In genomic region chr1:150066328-150066727, GRCh38 we compare ENCODE assay signal across 8 cellular contexts. TPM values are rescaled to one million over a fixed set of nuclear protein-coding genes. Genes with fewer than 3 reads are reported as not detected.
A peak's percentile ranks its signal among the peaks of the same experiment; 100 is the strongest.
DNase-seq lines count a peak whose midpoint lies in the region; ATAC-seq and TF ChIP-seq lines count a peak whose summit lies in the region.

No MANE protein-coding gene starts in this region.

- H3K9me3 Mint-ChIP-seq in activated CD4-positive, alpha-beta T cell treated with anti-CD3 and anti-CD28 coated beads, Interleukin-2, amount 10 ng/mL, durations not matched to agents 7 days and 5 days: no peaks in the 10 kb centered on the region

- H3K4me3 Mint-ChIP-seq in activated CD4-positive, alpha-beta T cell treated with anti-CD3 and anti-CD28 coated beads, Interleukin-2, amount 10 ng/mL, durations not matched to agents 7 days and 5 days: peak overlapping the region; percentile 95

- H3K9ac ChIP-seq in adipocyte (ENCODE audit: low read length): peak overlapping the region; percentile 95

- H3K27ac Mint-ChIP-seq in activated CD4-positive, alpha-beta T cell treated with anti-CD3 and anti-CD28 coated beads, Interleukin-2, amount 10 ng/mL, durations not matched to agents 7 days and 5 days: peak overlapping the region; percentile 95

- H3K4me3 ChIP-seq in adipocyte (ENCODE audit: low read length): peak overlapping the region; percentile 95
- H3K4me3 ChIP-seq in kidney epithelial cell (ENCODE audit: low read depth, low read length): peak overlapping the region; percentile 61
- H3K4me3 ChIP-seq in thoracic aorta: peak overlapping the region; percentile 83

- peaks cover 33% of the 10 kb centered on the region for H3K4me1 ChIP-seq in adipocyte (ENCODE audit: control insufficient read depth, insufficient read depth, low read length)
- H3K4me1 ChIP-seq in thoracic aorta (ENCODE audit: control insufficient read depth in 1 of 2, low read depth in 2 of 2): peaks cover 27 to 44% of the 10 kb centered on the region in 2 donors

- H3K27me3 Mint-ChIP-seq in activated CD4-positive, alpha-beta T cell treated with anti-CD3 and anti-CD28 coated beads, Interleukin-2, amount 10 ng/mL, durations not matched to agents 7 days and 5 days: no peaks in the 10 kb centered on the region

- H3K4me1 Mint-ChIP-seq in activated CD4-positive, alpha-beta T cell treated with anti-CD3 and anti-CD28 coated beads, Interleukin-2, amount 10 ng/mL, durations not matched to agents 7 days and 5 days: peaks cover 39% of the 10 kb centered on the region

- POLR2A ChIA-PET in activated CD4-positive, alpha-beta T cell treated with anti-CD3 and anti-CD28 coated beads, Interleukin-2, amount 10 ng/mL, durations not matched to agents 7 days and 5 days (lab: Charles Lee): interaction anchor here (0.5 kb wide), 1 partner anchor 49 kb away, joined by 3 read pairs; no protein-coding TSS in a partner anchor

- H3K27ac ChIP-seq in thoracic aorta: peak overlapping the region; percentile 93 to 96

- H3K27me3 ChIP-seq in adipocyte (replicated peaks; ENCODE audit: control insufficient read depth, insufficient read depth, low read length): no peaks in the 10 kb centered on the region
- H3K27me3 ChIP-seq in kidney epithelial cell (ENCODE audit: control insufficient read depth, insufficient read depth, low read length): no peaks in the 10 kb centered on the region
- H3K27me3 ChIP-seq in thoracic aorta (replicated peaks; ENCODE audit: insufficient read depth): no peaks in the 10 kb centered on the region

- H3K36me3 Mint-ChIP-seq in activated CD4-positive, alpha-beta T cell treated with anti-CD3 and anti-CD28 coated beads, Interleukin-2, amount 10 ng/mL, durations not matched to agents 7 days and 5 days (ENCODE audit: low read depth): peaks cover 12% of the 10 kb centered on the region

- DNase-seq in activated CD4-positive, alpha-beta T cell treated with anti-CD3 and anti-CD28 coated beads, Interleukin-2, amount 10 ng/mL, durations not matched to agents 7 days and 5 days: no peak
- no peak for DNase-seq in activated CD4-positive, alpha-beta T cell treated with anti-CD3 and anti-CD28 coated beads, Interleukin-2, amount 50 U/mL, for 4 hours
- DNase-seq in adipocyte (ENCODE audit: low read depth): peak; percentile 17
- no peak for DNase-seq in kidney epithelial cell (ENCODE audit: low read depth)
- DNase-seq in thoracic aorta (ENCODE audit: low spot score): no peak
- DNase-seq in occipital lobe (lab: John Stamatoyannopoulos, UW): no peak
- DNase-seq in activated CD4-positive, CD25-positive, alpha-beta regulatory T cell (lab: John Stamatoyannopoulos, UW): no peak

- CTCF ChIA-PET in activated CD4-positive, alpha-beta T cell treated with anti-CD3 and anti-CD28 coated beads, Interleukin-2, amount 10 ng/mL, durations not matched to agents 7 days and 5 days (lab: Charles Lee): interaction anchor here (3.3 kb wide), 1 partner anchor 121 kb away, joined by 11 read pairs; no protein-coding TSS in a partner anchor

- no peak for TF ChIP-seq CTCF in kidney epithelial cell (IDR thresholded peaks at IDR 0.05; ENCODE audit: insufficient read depth, low read length, poor library complexity, severe bottlenecking)
- no peak for TF ChIP-seq CTCF in thoracic aorta (IDR thresholded peaks at IDR 0.05)

- no peaks in the 10 kb centered on the region for H3K9me3 ChIP-seq in adipocyte (ENCODE audit: control insufficient read depth, low read length)
- no peaks in the 10 kb centered on the region for H3K9me3 ChIP-seq in thoracic aorta

- ATAC-seq in thoracic aorta (ENCODE audit: insufficient number of reproducible peaks, low FRiP score, low read depth) (no peak), GM18867 (IDR thresholded peaks at IDR 0.05; ENCODE audit: unreplicated experiment) (no peak)

- H3K36me3 ChIP-seq in adipocyte (ENCODE audit: control insufficient read depth, insufficient read depth, low read length, severe bottlenecking) (peaks cover 5% of the 10 kb centered on the region), kidney epithelial cell (ENCODE audit: control insufficient read depth, insufficient read depth, low read length) (no peaks in the 10 kb centered on the region), thoracic aorta (no peaks in the 10 kb centered on the region)

RNA-seq across cellular contexts. Expression of gene VPS45, which starts 1.2 kb away (rescaled TPM):
- 10 to 100 TPM; 34.1 to 38.1 TPM for total RNA-seq in activated CD4-positive, alpha-beta T cell treated with anti-CD3 and anti-CD28 coated beads, Interleukin-2, amount 10 ng/mL, durations not matched to agents 7 days and 5 days
- 23.6 and 23.9 TPM in 2 replicates for total RNA-seq in kidney epithelial cell
- 10 to 100 TPM; 46.2 to 68.9 TPM for total RNA-seq in thoracic aorta
- total RNA-seq in occipital lobe: 84.2 TPM

RNA-seq across cellular contexts. Expression of gene OTUD7B, which starts 55.8 kb away (rescaled TPM):
- total RNA-seq in activated CD4-positive, alpha-beta T cell treated with anti-CD3 and anti-CD28 coated beads, Interleukin-2, amount 10 ng/mL, durations not matched to agents 7 days and 5 days: 10 to 100 TPM in 1 of 2 experiments, 1 to 10 TPM in 1; 9.9 to 10.6 TPM
- total RNA-seq in kidney epithelial cell (10.1 and 14.7 TPM in 2 replicates), thoracic aorta (10 to 100 TPM; 29.9 to 30.6 TPM), occipital lobe (7.3 TPM)
